Comparison of ENCODE assay signal across 1 cellular context in the genomic region with DNA sequence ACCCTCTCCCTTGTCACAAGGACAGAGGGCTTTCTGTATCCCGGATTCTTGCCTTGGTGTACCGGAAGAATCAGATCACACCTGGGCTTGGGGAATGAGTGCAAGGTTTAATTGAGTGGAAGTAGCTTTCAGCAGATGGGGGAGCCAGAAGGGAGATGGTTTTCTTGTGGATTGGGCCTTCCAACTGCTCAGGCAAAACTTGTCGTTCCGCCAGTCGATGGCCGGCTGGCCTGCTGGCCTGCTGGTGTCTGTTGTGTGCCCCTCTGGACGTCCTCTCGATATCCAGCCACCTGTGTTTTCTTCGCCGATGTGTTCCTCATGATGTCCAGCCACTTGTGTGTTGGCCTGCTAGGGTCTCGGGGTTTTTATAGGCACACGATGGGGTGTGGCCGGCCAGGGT.
TF ChIP-seq lines count a peak whose summit lies in the region.

No MANE protein-coding gene starts in this region.

TF ChIP-seq in GM23338, 12 proteins besides CTCF, POLR2A, EP300 and RAD21 (continued from another document):
- TF ChIP-seq, protein P1, sequence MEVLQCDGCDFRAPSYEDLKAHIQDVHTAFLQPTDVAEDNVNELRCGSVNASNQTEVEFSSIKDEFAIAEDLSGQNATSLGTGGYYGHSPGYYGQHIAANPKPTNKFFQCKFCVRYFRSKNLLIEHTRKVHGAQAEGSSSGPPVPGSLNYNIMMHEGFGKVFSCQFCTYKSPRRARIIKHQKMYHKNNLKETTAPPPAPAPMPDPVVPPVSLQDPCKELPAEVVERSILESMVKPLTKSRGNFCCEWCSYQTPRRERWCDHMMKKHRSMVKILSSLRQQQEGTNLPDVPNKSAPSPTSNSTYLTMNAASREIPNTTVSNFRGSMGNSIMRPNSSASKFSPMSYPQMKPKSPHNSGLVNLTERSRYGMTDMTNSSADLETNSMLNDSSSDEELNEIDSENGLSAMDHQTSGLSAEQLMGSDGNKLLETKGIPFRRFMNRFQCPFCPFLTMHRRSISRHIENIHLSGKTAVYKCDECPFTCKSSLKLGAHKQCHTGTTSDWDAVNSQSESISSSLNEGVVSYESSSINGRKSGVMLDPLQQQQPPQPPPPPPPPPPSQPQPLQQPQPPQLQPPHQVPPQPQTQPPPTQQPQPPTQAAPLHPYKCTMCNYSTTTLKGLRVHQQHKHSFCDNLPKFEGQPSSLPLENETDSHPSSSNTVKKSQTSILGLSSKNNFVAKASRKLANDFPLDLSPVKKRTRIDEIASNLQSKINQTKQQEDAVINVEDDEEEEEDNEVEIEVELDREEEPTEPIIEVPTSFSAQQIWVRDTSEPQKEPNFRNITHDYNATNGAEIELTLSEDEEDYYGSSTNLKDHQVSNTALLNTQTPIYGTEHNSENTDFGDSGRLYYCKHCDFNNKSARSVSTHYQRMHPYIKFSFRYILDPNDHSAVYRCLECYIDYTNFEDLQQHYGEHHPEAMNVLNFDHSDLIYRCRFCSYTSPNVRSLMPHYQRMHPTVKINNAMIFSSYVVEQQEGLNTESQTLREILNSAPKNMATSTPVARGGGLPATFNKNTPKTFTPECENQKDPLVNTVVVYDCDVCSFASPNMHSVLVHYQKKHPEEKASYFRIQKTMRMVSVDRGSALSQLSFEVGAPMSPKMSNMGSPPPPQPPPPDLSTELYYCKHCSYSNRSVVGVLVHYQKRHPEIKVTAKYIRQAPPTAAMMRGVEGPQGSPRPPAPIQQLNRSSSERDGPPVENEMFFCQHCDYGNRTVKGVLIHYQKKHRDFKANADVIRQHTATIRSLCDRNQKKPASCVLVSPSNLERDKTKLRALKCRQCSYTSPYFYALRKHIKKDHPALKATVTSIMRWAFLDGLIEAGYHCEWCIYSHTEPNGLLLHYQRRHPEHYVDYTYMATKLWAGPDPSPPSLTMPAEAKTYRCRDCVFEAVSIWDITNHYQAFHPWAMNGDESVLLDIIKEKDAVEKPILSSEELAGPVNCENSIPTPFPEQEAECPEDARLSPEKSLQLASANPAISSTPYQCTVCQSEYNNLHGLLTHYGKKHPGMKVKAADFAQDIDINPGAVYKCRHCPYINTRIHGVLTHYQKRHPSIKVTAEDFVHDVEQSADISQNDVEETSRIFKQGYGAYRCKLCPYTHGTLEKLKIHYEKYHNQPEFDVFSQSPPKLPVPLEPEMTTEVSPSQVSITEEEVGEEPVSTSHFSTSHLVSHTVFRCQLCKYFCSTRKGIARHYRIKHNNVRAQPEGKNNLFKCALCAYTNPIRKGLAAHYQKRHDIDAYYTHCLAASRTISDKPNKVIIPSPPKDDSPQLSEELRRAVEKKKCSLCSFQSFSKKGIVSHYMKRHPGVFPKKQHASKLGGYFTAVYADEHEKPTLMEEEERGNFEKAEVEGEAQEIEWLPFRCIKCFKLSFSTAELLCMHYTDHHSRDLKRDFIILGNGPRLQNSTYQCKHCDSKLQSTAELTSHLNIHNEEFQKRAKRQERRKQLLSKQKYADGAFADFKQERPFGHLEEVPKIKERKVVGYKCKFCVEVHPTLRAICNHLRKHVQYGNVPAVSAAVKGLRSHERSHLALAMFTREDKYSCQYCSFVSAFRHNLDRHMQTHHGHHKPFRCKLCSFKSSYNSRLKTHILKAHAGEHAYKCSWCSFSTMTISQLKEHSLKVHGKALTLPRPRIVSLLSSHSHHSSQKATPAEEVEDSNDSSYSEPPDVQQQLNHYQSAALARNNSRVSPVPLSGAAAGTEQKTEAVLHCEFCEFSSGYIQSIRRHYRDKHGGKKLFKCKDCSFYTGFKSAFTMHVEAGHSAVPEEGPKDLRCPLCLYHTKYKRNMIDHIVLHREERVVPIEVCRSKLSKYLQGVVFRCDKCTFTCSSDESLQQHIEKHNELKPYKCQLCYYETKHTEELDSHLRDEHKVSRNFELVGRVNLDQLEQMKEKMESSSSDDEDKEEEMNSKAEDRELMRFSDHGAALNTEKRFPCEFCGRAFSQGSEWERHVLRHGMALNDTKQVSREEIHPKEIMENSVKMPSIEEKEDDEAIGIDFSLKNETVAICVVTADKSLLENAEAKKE (CRISPR knock-in tag; IDR thresholded peaks at IDR 0.05): no peak
- TF ChIP-seq STAT1 (IDR thresholded peaks at IDR 0.05; ENCODE audit: unreplicated experiment) (no peak), EZH2 (IDR thresholded peaks at IDR 0.05; ENCODE audit: low read depth, unreplicated experiment) (no peak), JUNB (IDR thresholded peaks at IDR 0.05; ENCODE audit: unreplicated experiment) (no peak), NANOG (IDR thresholded peaks at IDR 0.05; ENCODE audit: borderline replicate concordance) (no peak), ETS1 (IDR thresholded peaks at IDR 0.05) (no peak), ZNF114 (CRISPR knock-in tag; IDR thresholded peaks at IDR 0.05) (no peak), POLR2AphosphoS5 (IDR thresholded peaks at IDR 0.05; ENCODE audit: low read depth) (no peak), EZH2phosphoT487 (IDR thresholded peaks at IDR 0.05; ENCODE audit: unreplicated experiment) (no peak)
